8 cellular contexts compared by ENCODE assay signal in the genomic region with DNA sequence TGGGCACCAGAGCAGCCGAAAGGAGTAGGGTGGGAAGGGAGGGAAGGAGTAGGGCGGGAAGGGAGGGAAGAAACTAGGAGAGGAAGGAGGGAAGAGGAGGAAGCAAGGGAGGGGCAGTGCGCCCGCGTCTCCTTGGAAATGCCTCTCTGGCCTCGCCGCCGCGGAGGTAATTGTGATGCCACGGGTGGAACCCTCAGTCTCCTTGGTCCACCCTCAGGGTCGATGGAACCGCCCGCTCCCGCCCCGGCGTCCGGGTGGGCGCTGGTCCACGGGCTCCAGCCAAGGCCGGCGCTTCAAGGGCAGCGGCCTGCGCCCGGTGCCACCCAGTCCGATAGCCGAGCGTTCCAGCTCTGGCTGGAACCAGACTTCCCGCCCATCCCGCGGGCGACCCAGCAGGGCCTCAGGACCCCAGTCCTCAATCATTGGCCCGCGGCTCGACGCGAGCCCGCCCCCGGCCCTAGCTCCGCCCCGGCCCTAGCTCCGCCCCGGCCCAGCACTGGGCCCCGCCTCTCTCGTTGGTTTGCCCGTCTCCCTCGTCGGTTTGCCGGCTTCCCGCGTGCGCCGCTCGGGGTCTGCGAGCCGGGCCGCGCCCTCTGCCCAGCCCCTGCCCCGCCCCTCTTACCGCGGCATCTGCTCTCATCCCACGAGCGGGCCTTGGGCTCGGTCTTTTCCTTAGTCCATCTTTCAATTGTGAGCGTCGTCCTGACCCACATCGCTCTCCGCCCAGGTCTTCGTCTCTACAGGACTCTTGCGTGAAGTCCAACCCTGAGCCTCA. TPM values are rescaled to one million over a fixed set of nuclear protein-coding genes. Genes with fewer than 3 reads are reported as not detected.
DNase-seq lines count a peak whose midpoint lies in the region; ATAC-seq, FAIRE-seq and TF ChIP-seq lines count a peak whose summit lies in the region.

No MANE protein-coding gene starts in this region.

- intact Hi-C loops in dendritic cell treated with granulocyte-macrophage colony-stimulating factor and Interleukin-4, amounts not matched to agents 40 ng/mL and 50 ng/mL, for 4 days (cut with micrococcal nuclease) = loop anchor here (5.0 kb wide), 1 partner anchor 49 kb away; a partner anchor contains a TSS
- intact Hi-C loops in HepG2 (cut with micrococcal nuclease; ENCODE audit: unreplicated experiment) = no loop called here

- no peak overlapping the region for H2AFZ ChIP-seq in HepG2 (ENCODE audit: low read length)

- H3K27ac Mint-ChIP-seq in dendritic cell treated with granulocyte-macrophage colony-stimulating factor and Interleukin-4, amounts not matched to agents 40 ng/mL and 50 ng/mL, for 4 days = peak overlapping the region; percentile 93

- peak; percentile 92 to 97 for TF ChIP-seq POLR2A in HepG2 (IDR thresholded peaks at IDR 0.05; ENCODE audit: insufficient read depth in 1 of 2, low read depth in 2 of 2, low read length in 2 of 2)

- H3K4me3 Mint-ChIP-seq in dendritic cell treated with granulocyte-macrophage colony-stimulating factor and Interleukin-4, amounts not matched to agents 40 ng/mL and 50 ng/mL, for 4 days = peak overlapping the region; percentile 77

- peaks cover 47% of the 10 kb centered on the region for H3K4me1 ChIP-seq in HepG2 (ENCODE audit: insufficient read depth, low read length)

- CTCF ChIA-PET in HepG2 (lab: Yijun Ruan, JAX; ENCODE audit: low intra/inter-chr PET ratio, low total read pairs) = no interaction called here

- peaks cover 38% of the 10 kb centered on the region for H3K4me1 Mint-ChIP-seq in dendritic cell treated with granulocyte-macrophage colony-stimulating factor and Interleukin-4, amounts not matched to agents 40 ng/mL and 50 ng/mL, for 4 days (ENCODE audit: low read depth)

- 14% methylated on average over 30 of the region's 69 CpGs for WGBS in HepG2 (ENCODE audit: low lambda C conversion rate)

- peak overlapping the region; percentile 99 for H3K27ac ChIP-seq in HepG2 (ENCODE audit: extremely low read length, insufficient read depth, low read length)

- H4K20me1 ChIP-seq in HepG2 (ENCODE audit: insufficient read depth, low read length) = no peaks in the 10 kb centered on the region

- peak overlapping the region; percentile 99 for H3K4me2 ChIP-seq in HepG2 (ENCODE audit: low read depth, low read length)

- no peaks in the 10 kb centered on the region for H3K9me3 Mint-ChIP-seq in dendritic cell treated with granulocyte-macrophage colony-stimulating factor and Interleukin-4, amounts not matched to agents 40 ng/mL and 50 ng/mL, for 4 days

- TF ChIP-seq EP300 in HepG2 (IDR thresholded peaks at IDR 0.05; ENCODE audit: low read depth in 2 of 2, low read length in 2 of 2) (0 out of 4 replicates have a peak, but pooled peaks of 1 of the 2 experiments have one; percentile 15), HepG2 (CRISPR knock-in tag; IDR thresholded peaks at IDR 0.05; ENCODE audit: borderline replicate concordance) (no peak)

- peak; percentile 64 for ATAC-seq in GM19043 (IDR thresholded peaks at IDR 0.05; ENCODE audit: low read depth, unreplicated experiment)
- ATAC-seq in HG03432 (IDR thresholded peaks at IDR 0.05; ENCODE audit: unreplicated experiment) = peak; percentile 88
- peak; percentile 91 for ATAC-seq in HepG2

- no peaks in the 10 kb centered on the region for H3K36me3 ChIP-seq in HepG2 (replicated peaks in 1 of 2; ENCODE audit: control insufficient read depth in 1 of 2, insufficient read depth in 2 of 2, low read length in 2 of 2)

- peak; percentile 87 to 89 for DNase-seq in AML-193 (lab: John Stamatoyannopoulos, UW)
- DNase-seq in NCI-H526 (lab: John Stamatoyannopoulos, UW) = peak; percentile 86 to 99
- peak; percentile 87 for DNase-seq in activated CD4-positive, alpha-beta T cell treated with anti-CD3 and anti-CD28 coated beads, Interleukin-2, amount 50 U/mL, for 1 hour
- peak; percentile 86 for DNase-seq in HepG2 (ENCODE audit: low spot score)
- peak; percentile 87 for DNase-seq in stimulated activated CD4-positive, alpha-beta T cell treated with anti-CD3 and anti-CD28 coated beads, Interleukin-2, amount 100 ng/mL, for 4 hours (ENCODE audit: low read depth)

- TF ChIP-seq RAD21 in HepG2 (CRISPR knock-in tag; IDR thresholded peaks at IDR 0.05) = peak; percentile 74; the same call in 1 of the 2 replicates

- BruUV-seq in HepG2 (replicated peaks; lab: Mats Ljungman, UMichigan) = no TSS peak

- H3K27me3 ChIP-seq in HepG2 (ENCODE audit: control insufficient read depth in 1 of 2, insufficient read depth in 2 of 2, low read length in 2 of 2) = peaks cover 0 to 2% of the 10 kb centered on the region in 2 experiments; a peak in 2 of 5 replicates

- in situ Hi-C loops in HepG2 (cut with HindIII; ENCODE audit: extremely low pct_ligation_motif_present, low pct_unique_long_range_greater_than_20kb) = no loop called here

- no peaks in the 10 kb centered on the region for H3K9me3 ChIP-seq in HepG2 (ENCODE audit: low read length)

- no peak for TF ChIP-seq CTCF in HepG2 (CRISPR knock-in tag; IDR thresholded peaks at IDR 0.05)

- H3K79me2 ChIP-seq in HepG2 (ENCODE audit: insufficient read depth, low read length) = no peaks in the 10 kb centered on the region

- POLR2A ChIA-PET in HepG2 (lab: Yijun Ruan, JAX) = interaction anchor here (0.6 to 10.8 kb wide), 18 partner anchors 10 to 198 kb away, joined by 3 to 220 read pairs (median 6); a partner anchor contains a TSS

- H3K4me3 ChIP-seq in HepG2 (replicated peaks in 1 of 3; ENCODE audit: insufficient read depth in 1 of 3, low read depth in 2 of 3, low read length in 3 of 3) = peak overlapping the region; percentile 65 to 76 (median 67)

- peak; percentile 54 for FAIRE-seq in HepG2 (lab: Jason Lieb, UNC)

- peaks cover 2% of the 10 kb centered on the region for H3K27me3 Mint-ChIP-seq in dendritic cell treated with granulocyte-macrophage colony-stimulating factor and Interleukin-4, amounts not matched to agents 40 ng/mL and 50 ng/mL, for 4 days

- peak overlapping the region; percentile 92 for H3K9ac ChIP-seq in HepG2 (ENCODE audit: insufficient read depth, low read depth, low read length)

- peaks cover 38% of the 10 kb centered on the region for H3K36me3 Mint-ChIP-seq in dendritic cell treated with granulocyte-macrophage colony-stimulating factor and Interleukin-4, amounts not matched to agents 40 ng/mL and 50 ng/mL, for 4 days (ENCODE audit: low read depth)

RNA-seq across cellular contexts. Expression of a gene that starts 0.6 kb away (rescaled TPM):
- total RNA-seq in HepG2 (2016; rRNA removed; fragmentation: Illumina TruSeq; extraction: Trizol) = 0.31 and 0.73 TPM in 2 replicates
- 0.26 and 0.71 TPM in 2 replicates for total RNA-seq in HepG2 (2016; cell fraction: cytosol; rRNA removed; fragmentation: Illumina TruSeq; extraction: Trizol; ENCODE audit: low read depth)
- total RNA-seq in HepG2 (2016; cell fraction: insoluble cytoplasmic fraction; rRNA removed; fragmentation: Illumina TruSeq; extraction: Trizol) = 0.63 TPM in 1 of 2 replicates, not detected in the other
- total RNA-seq in HepG2 (2016; cell fraction: membrane; rRNA removed; fragmentation: Illumina TruSeq; extraction: Trizol) = 0.52 and 0.93 TPM in 2 replicates
- total RNA-seq in HepG2 (2016; cell fraction: nucleus; rRNA removed; fragmentation: Illumina TruSeq; extraction: Trizol) = 1.1 and 1.5 TPM in 2 replicates
- 0.82 and 1.5 TPM in 2 replicates for polyA plus RNA-seq in HepG2 (2011; rRNA removed)
- 0.66 and 0.71 TPM in 2 replicates for polyA plus RNA-seq in HepG2 (2011; cell fraction: cytosol; rRNA removed)
- polyA plus RNA-seq in HepG2 (2011; cell fraction: nucleus; rRNA removed) = 8.7 and 9.4 TPM in 2 replicates
- polyA plus RNA-seq in HepG2 (2012) = 0.89 and 1.1 TPM in 2 replicates
- polyA plus RNA-seq in HepG2 (2016; cell fraction: cytosol; fragmentation: Illumina TruSeq; extraction: Trizol; ENCODE audit: low read depth) = 0.14 and 0.16 TPM in 2 replicates
- 0.33 TPM in 2 replicates for polyA plus RNA-seq in HepG2 (2016; cell fraction: insoluble cytoplasmic fraction; fragmentation: Illumina TruSeq; extraction: Trizol; ENCODE audit: low read depth)
- 0.15 and 0.31 TPM in 2 replicates for polyA plus RNA-seq in HepG2 (2016; cell fraction: membrane; fragmentation: Illumina TruSeq; extraction: Trizol; ENCODE audit: low read depth)
- 4.4 and 5.4 TPM in 2 replicates for polyA plus RNA-seq in HepG2 (2016; cell fraction: nucleus; fragmentation: Illumina TruSeq; extraction: Trizol; ENCODE audit: insufficient read depth, low read depth)
- 1.5 and 5.1 TPM in 2 replicates for polyA minus RNA-seq in HepG2 (2011; rRNA and poly(A)+ RNA removed; ENCODE audit: low replicate concordance)
- 1.1 TPM in 1 of 2 replicates, not detected in the other for polyA minus RNA-seq in HepG2 (2011; cell fraction: cytosol; rRNA and poly(A)+ RNA removed)
- polyA minus RNA-seq in HepG2 (2011; cell fraction: nucleus; rRNA and poly(A)+ RNA removed) = 1.1 and 3.2 TPM in 2 replicates

RNA-seq across cellular contexts. Expression of a gene that starts 6.5 kb away (rescaled TPM):
- total RNA-seq in HepG2 (2016; rRNA removed; fragmentation: Illumina TruSeq; extraction: Trizol) = 0.49 TPM in 1 of 2 replicates, not detected in the other
- total RNA-seq in HepG2 (2016; cell fraction: cytosol; rRNA removed; fragmentation: Illumina TruSeq; extraction: Trizol; ENCODE audit: low read depth) = not detected in 2 replicates
- total RNA-seq in HepG2 (2016; cell fraction: insoluble cytoplasmic fraction; rRNA removed; fragmentation: Illumina TruSeq; extraction: Trizol) = 0.17 TPM in 1 of 2 replicates, not detected in the other
- total RNA-seq in HepG2 (2016; cell fraction: membrane; rRNA removed; fragmentation: Illumina TruSeq; extraction: Trizol) = 0.41 TPM in 1 of 2 replicates, not detected in the other
- total RNA-seq in HepG2 (2016; cell fraction: nucleus; rRNA removed; fragmentation: Illumina TruSeq; extraction: Trizol) = not detected in 2 replicates
- not detected in 2 replicates for polyA plus RNA-seq in HepG2 (2011; rRNA removed)
- 0.16 and 0.24 TPM in 2 replicates for polyA plus RNA-seq in HepG2 (2011; cell fraction: cytosol; rRNA removed)
- polyA plus RNA-seq in HepG2 (2011; cell fraction: nucleus; rRNA removed) = 0.31 and 0.50 TPM in 2 replicates
- polyA plus RNA-seq in HepG2 (2012) = not detected in 2 replicates
- polyA plus RNA-seq in HepG2 (2016; cell fraction: cytosol; fragmentation: Illumina TruSeq; extraction: Trizol; ENCODE audit: low read depth) = not detected in 2 replicates
- polyA plus RNA-seq in HepG2 (2016; cell fraction: insoluble cytoplasmic fraction; fragmentation: Illumina TruSeq; extraction: Trizol; ENCODE audit: low read depth) = 0.43 TPM in 1 of 2 replicates, not detected in the other
- polyA plus RNA-seq in HepG2 (2016; cell fraction: membrane; fragmentation: Illumina TruSeq; extraction: Trizol; ENCODE audit: low read depth) = not detected in 2 replicates
- polyA plus RNA-seq in HepG2 (2016; cell fraction: nucleus; fragmentation: Illumina TruSeq; extraction: Trizol; ENCODE audit: insufficient read depth, low read depth) = 1.2 TPM in 1 of 2 replicates, not detected in the other
- 0.36 and 236 TPM in 2 replicates for polyA minus RNA-seq in HepG2 (2011; rRNA and poly(A)+ RNA removed; ENCODE audit: low replicate concordance)
- 1.6 and 2.4 TPM in 2 replicates for polyA minus RNA-seq in HepG2 (2011; cell fraction: cytosol; rRNA and poly(A)+ RNA removed)
- polyA minus RNA-seq in HepG2 (2011; cell fraction: nucleus; rRNA and poly(A)+ RNA removed) = 0.52 and 0.62 TPM in 2 replicates

RNA-seq across cellular contexts. Expression of a gene that starts 8.7 kb away (rescaled TPM):
- total RNA-seq in HepG2 (2016; rRNA removed; fragmentation: Illumina TruSeq; extraction: Trizol) = 1,771 and 1,936 TPM in 2 replicates
- total RNA-seq in HepG2 (2016; cell fraction: cytosol; rRNA removed; fragmentation: Illumina TruSeq; extraction: Trizol; ENCODE audit: low read depth) = 2,822 and 3,167 TPM in 2 replicates
- total RNA-seq in HepG2 (2016; cell fraction: insoluble cytoplasmic fraction; rRNA removed; fragmentation: Illumina TruSeq; extraction: Trizol) = 1,674 and 1,907 TPM in 2 replicates
- total RNA-seq in HepG2 (2016; cell fraction: membrane; rRNA removed; fragmentation: Illumina TruSeq; extraction: Trizol) = 3,777 and 4,030 TPM in 2 replicates
- total RNA-seq in HepG2 (2016; cell fraction: nucleus; rRNA removed; fragmentation: Illumina TruSeq; extraction: Trizol) = 614 and 698 TPM in 2 replicates
- polyA plus RNA-seq in HepG2 (2011; rRNA removed) = 1,550 and 1,876 TPM in 2 replicates
- polyA plus RNA-seq in HepG2 (2011; cell fraction: cytosol; rRNA removed) = 799 and 1,152 TPM in 2 replicates
- polyA plus RNA-seq in HepG2 (2011; cell fraction: nucleus; rRNA removed) = 254 and 402 TPM in 2 replicates
- polyA plus RNA-seq in HepG2 (2012) = 2,570 and 3,235 TPM in 2 replicates
- 2,876 and 3,535 TPM in 2 replicates for polyA plus RNA-seq in HepG2 (2016; cell fraction: cytosol; fragmentation: Illumina TruSeq; extraction: Trizol; ENCODE audit: low read depth)
- polyA plus RNA-seq in HepG2 (2016; cell fraction: insoluble cytoplasmic fraction; fragmentation: Illumina TruSeq; extraction: Trizol; ENCODE audit: low read depth) = 1,761 and 1,897 TPM in 2 replicates
- 3,540 and 3,833 TPM in 2 replicates for polyA plus RNA-seq in HepG2 (2016; cell fraction: membrane; fragmentation: Illumina TruSeq; extraction: Trizol; ENCODE audit: low read depth)
- 1,018 and 1,064 TPM in 2 replicates for polyA plus RNA-seq in HepG2 (2016; cell fraction: nucleus; fragmentation: Illumina TruSeq; extraction: Trizol; ENCODE audit: insufficient read depth, low read depth)
- 414 and 1,016 TPM in 2 replicates for polyA minus RNA-seq in HepG2 (2011; rRNA and poly(A)+ RNA removed; ENCODE audit: low replicate concordance)
- 538 and 592 TPM in 2 replicates for polyA minus RNA-seq in HepG2 (2011; cell fraction: cytosol; rRNA and poly(A)+ RNA removed)
- polyA minus RNA-seq in HepG2 (2011; cell fraction: nucleus; rRNA and poly(A)+ RNA removed) = 303 and 433 TPM in 2 replicates

RNA-seq across cellular contexts. Expression of a gene that starts 14.9 kb away (rescaled TPM):
- total RNA-seq in HepG2 (2016; rRNA removed; fragmentation: Illumina TruSeq; extraction: Trizol) = 9.6 and 19.6 TPM in 2 replicates
- total RNA-seq in HepG2 (2016; cell fraction: cytosol; rRNA removed; fragmentation: Illumina TruSeq; extraction: Trizol; ENCODE audit: low read depth) = 10.7 and 11.5 TPM in 2 replicates
- 10.3 and 16.0 TPM in 2 replicates for total RNA-seq in HepG2 (2016; cell fraction: insoluble cytoplasmic fraction; rRNA removed; fragmentation: Illumina TruSeq; extraction: Trizol)
- total RNA-seq in HepG2 (2016; cell fraction: membrane; rRNA removed; fragmentation: Illumina TruSeq; extraction: Trizol) = 10.0 and 16.0 TPM in 2 replicates
- total RNA-seq in HepG2 (2016; cell fraction: nucleus; rRNA removed; fragmentation: Illumina TruSeq; extraction: Trizol) = 9.9 and 10.3 TPM in 2 replicates
- polyA plus RNA-seq in HepG2 (2011; rRNA removed) = 14.9 and 18.1 TPM in 2 replicates
- 20.9 and 25.5 TPM in 2 replicates for polyA plus RNA-seq in HepG2 (2011; cell fraction: cytosol; rRNA removed)
- 6.9 and 8.8 TPM in 2 replicates for polyA plus RNA-seq in HepG2 (2011; cell fraction: nucleus; rRNA removed)
- polyA plus RNA-seq in HepG2 (2012) = 10.5 and 12.7 TPM in 2 replicates
- 11.3 and 18.1 TPM in 2 replicates for polyA plus RNA-seq in HepG2 (2016; cell fraction: cytosol; fragmentation: Illumina TruSeq; extraction: Trizol; ENCODE audit: low read depth)
- polyA plus RNA-seq in HepG2 (2016; cell fraction: insoluble cytoplasmic fraction; fragmentation: Illumina TruSeq; extraction: Trizol; ENCODE audit: low read depth) = 10.2 and 11.3 TPM in 2 replicates
- 11.2 and 17.1 TPM in 2 replicates for polyA plus RNA-seq in HepG2 (2016; cell fraction: membrane; fragmentation: Illumina TruSeq; extraction: Trizol; ENCODE audit: low read depth)
- 24.7 and 27.8 TPM in 2 replicates for polyA plus RNA-seq in HepG2 (2016; cell fraction: nucleus; fragmentation: Illumina TruSeq; extraction: Trizol; ENCODE audit: insufficient read depth, low read depth)
- polyA minus RNA-seq in HepG2 (2011; rRNA and poly(A)+ RNA removed; ENCODE audit: low replicate concordance) = 20.6 and 67.0 TPM in 2 replicates
- 5.7 and 8.6 TPM in 2 replicates for polyA minus RNA-seq in HepG2 (2011; cell fraction: cytosol; rRNA and poly(A)+ RNA removed)
- polyA minus RNA-seq in HepG2 (2011; cell fraction: nucleus; rRNA and poly(A)+ RNA removed) = 6.7 TPM in 2 replicates

RNA-seq across cellular contexts. Expression of a gene that starts 17.5 kb away (rescaled TPM):
- 4.3 and 5.8 TPM in 2 replicates for total RNA-seq in HepG2 (2016; rRNA removed; fragmentation: Illumina TruSeq; extraction: Trizol)
- total RNA-seq in HepG2 (2016; cell fraction: cytosol; rRNA removed; fragmentation: Illumina TruSeq; extraction: Trizol; ENCODE audit: low read depth) = 2.1 and 2.5 TPM in 2 replicates
- 4.6 and 5.8 TPM in 2 replicates for total RNA-seq in HepG2 (2016; cell fraction: insoluble cytoplasmic fraction; rRNA removed; fragmentation: Illumina TruSeq; extraction: Trizol)
- 2.2 and 2.8 TPM in 2 replicates for total RNA-seq in HepG2 (2016; cell fraction: membrane; rRNA removed; fragmentation: Illumina TruSeq; extraction: Trizol)
- total RNA-seq in HepG2 (2016; cell fraction: nucleus; rRNA removed; fragmentation: Illumina TruSeq; extraction: Trizol) = 7.2 and 8.5 TPM in 2 replicates
- polyA plus RNA-seq in HepG2 (2011; rRNA removed) = 13.5 and 15.6 TPM in 2 replicates
- 6.9 and 8.5 TPM in 2 replicates for polyA plus RNA-seq in HepG2 (2011; cell fraction: cytosol; rRNA removed)
- 30.2 and 33.0 TPM in 2 replicates for polyA plus RNA-seq in HepG2 (2011; cell fraction: nucleus; rRNA removed)
- polyA plus RNA-seq in HepG2 (2012) = 5.5 and 5.8 TPM in 2 replicates
- 0.73 and 0.88 TPM in 2 replicates for polyA plus RNA-seq in HepG2 (2016; cell fraction: cytosol; fragmentation: Illumina TruSeq; extraction: Trizol; ENCODE audit: low read depth)
- 4.8 and 5.9 TPM in 2 replicates for polyA plus RNA-seq in HepG2 (2016; cell fraction: insoluble cytoplasmic fraction; fragmentation: Illumina TruSeq; extraction: Trizol; ENCODE audit: low read depth)
- polyA plus RNA-seq in HepG2 (2016; cell fraction: membrane; fragmentation: Illumina TruSeq; extraction: Trizol; ENCODE audit: low read depth) = 1.9 and 2.3 TPM in 2 replicates
- 20.8 and 23.8 TPM in 2 replicates for polyA plus RNA-seq in HepG2 (2016; cell fraction: nucleus; fragmentation: Illumina TruSeq; extraction: Trizol; ENCODE audit: insufficient read depth, low read depth)
- polyA minus RNA-seq in HepG2 (2011; rRNA and poly(A)+ RNA removed; ENCODE audit: low replicate concordance) = 21.9 and 30.0 TPM in 2 replicates
- 1.8 and 2.3 TPM in 2 replicates for polyA minus RNA-seq in HepG2 (2011; cell fraction: cytosol; rRNA and poly(A)+ RNA removed)
- polyA minus RNA-seq in HepG2 (2011; cell fraction: nucleus; rRNA and poly(A)+ RNA removed) = 18.7 and 19.6 TPM in 2 replicates

Comparison
In these comparisons a context has a peak if more than half of its experiments do, and no peak if none do; other contexts are left out.
1. Peak in every context shown above with its lines: DNase-seq, ATAC-seq, H3K4me3 ChIP-seq and H3K27ac ChIP-seq.